ENCODE assay signal across 1 cellular context in genomic region chrX:11351375-11352295, GRCh38.
TF ChIP-seq lines count a peak whose summit lies in the region.

No MANE protein-coding gene starts in this region.

TF ChIP-seq in K562, 482 proteins besides CTCF, POLR2A, EP300 and RAD21 (continued from another document):
- TF ChIP-seq TEAD1 (CRISPR knock-in tag; IDR thresholded peaks at IDR 0.05) (peak in 1 of 2 experiments; percentile 51; a peak in 1 of 4 replicates), NFIX (CRISPR knock-in tag; IDR thresholded peaks at IDR 0.05; ENCODE audit: low read depth) (no peak), ZNF589 (CRISPR knock-in tag; IDR thresholded peaks at IDR 0.05; ENCODE audit: low read depth) (peak; percentile 90), CBX1 (IDR thresholded peaks at IDR 0.05; ENCODE audit: low read depth) (no peak), PCBP1 (IDR thresholded peaks at IDR 0.05; ENCODE audit: low read depth, low read length, poor library complexity, severe bottlenecking) (no peak), DDX20 (tag; IDR thresholded peaks at IDR 0.05; ENCODE audit: low read depth) (peak; percentile 66; the same call in 1 of the 2 replicates), LCOR (CRISPR knock-in tag; IDR thresholded peaks at IDR 0.05) (no peak), SREBF2 (CRISPR knock-in tag; IDR thresholded peaks at IDR 0.05) (no peak), PYGO2 (tag; IDR thresholded peaks at IDR 0.05) (no peak), ATF2 (CRISPR knock-in tag; IDR thresholded peaks at IDR 0.05) (no peak), EHMT2 (IDR thresholded peaks at IDR 0.05) (no peak), XRCC3 (IDR thresholded peaks at IDR 0.05) (no peak), CREB5 (CRISPR knock-in tag; IDR thresholded peaks at IDR 0.05) (no peak), MAZ (CRISPR knock-in tag; conservative IDR thresholded peaks at IDR 0.05 in 1 of 2, IDR thresholded peaks at IDR 0.05 in 1 of 2) (no peak), PURB (CRISPR knock-in tag; IDR thresholded peaks at IDR 0.05; ENCODE audit: low read depth) (no peak), HBP1 (CRISPR knock-in tag; IDR thresholded peaks at IDR 0.05) (no peak), ZNF644 (tag; IDR thresholded peaks at IDR 0.05; ENCODE audit: low read depth) (peak; percentile 78; the same call in 1 of the 2 replicates), LARP7 (IDR thresholded peaks at IDR 0.05) (no peak), CHAMP1 (IDR thresholded peaks at IDR 0.05) (no peak), POLR2B (IDR thresholded peaks at IDR 0.05; ENCODE audit: low read depth, partially characterized antibody) (no peak), SPI1 (IDR thresholded peaks at IDR 0.05; ENCODE audit: borderline replicate concordance, low read depth, low read length) (peak; percentile 97), MLX (CRISPR knock-in tag; conservative IDR thresholded peaks at IDR 0.05) (no peak)
